Comparison of ENCODE assay signal across 19 cellular contexts in the genomic region with DNA sequence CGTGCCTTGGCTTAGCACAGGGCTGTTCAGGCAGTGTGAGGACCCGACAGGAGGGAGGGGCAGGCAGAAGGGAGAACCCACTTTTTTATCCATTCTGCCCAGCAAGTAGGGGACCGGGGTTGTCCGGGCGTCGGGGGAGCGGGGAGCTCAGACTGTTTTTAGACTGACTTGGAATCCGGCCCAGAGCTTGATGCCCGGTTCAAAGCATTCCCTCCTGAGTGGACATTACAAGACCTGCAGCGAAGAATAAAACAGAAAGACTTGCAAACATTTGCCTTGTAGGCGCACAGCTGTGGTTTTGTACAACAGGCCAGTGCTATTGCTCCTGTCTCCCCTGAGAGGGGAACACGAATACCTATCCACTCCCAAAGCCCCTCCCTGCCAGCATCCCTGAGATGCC.
A peak's percentile ranks its signal among the peaks of the same experiment; 100 is the strongest.
DNase-seq lines count a peak whose midpoint lies in the region; ATAC-seq and TF ChIP-seq lines count a peak whose summit lies in the region.
"Had no signal": no experiment of that assay in that cellular context is flagged by ENCODE, and none has a peak within 500 bp of the region (broad histone marks: within the 10 kb centered on the region; RNA-seq: fewer than 3 reads in every experiment).

No MANE protein-coding gene starts in this region.

- H3K9ac ChIP-seq in HUES48 (ENCODE audit: low read depth, low read length) (no peak overlapping the region), mesendoderm (ENCODE audit: low read length) (peak overlapping the region; percentile 26), skeletal muscle tissue (ENCODE audit: low read depth in 1 of 3, low read length in 3 of 3) (peak overlapping the region in 2 of 3 donors; percentile 41 to 60)

- H3K36me3 ChIP-seq in HUES48 (ENCODE audit: control insufficient read depth, insufficient read depth, low read length) (no peaks in the 10 kb centered on the region), mesendoderm (ENCODE audit: control insufficient read depth, insufficient read depth, low read length) (no peaks in the 10 kb centered on the region), skeletal muscle tissue (ENCODE audit: control insufficient read depth in 3 of 3, insufficient read depth in 3 of 3, low read length in 3 of 3) (no peaks in the 10 kb centered on the region), suprapubic skin (no peaks in the 10 kb centered on the region)
- H3K36me3 ChIP-seq: heart right ventricle, uterus had no signal

- H3K4ac ChIP-seq in mesendoderm (ENCODE audit: low read depth, low read length): peak overlapping the region; percentile 41

- H4K8ac ChIP-seq in mesendoderm (ENCODE audit: low read depth, low read length): no peak overlapping the region

- intact Hi-C loops in activated naive CD4-positive, alpha-beta T cell treated with anti-CD3 and anti-CD28 coated beads for 36 hours (cut with micrococcal nuclease): loop anchor here (10.0 kb wide), 1 partner anchor 1080 kb away; no protein-coding TSS in a partner anchor

- WGBS in mesendoderm (ENCODE audit: extremely low coverage, insufficient coverage, low lambda C conversion rate): no CpG with 5 or more reads among the region's 12 CpGs
- 59% methylated on average over 12 of the region's 12 CpGs for WGBS in suprapubic skin

- no peaks in the 10 kb centered on the region for H3K79me2 ChIP-seq in mesendoderm (ENCODE audit: control insufficient read depth, insufficient read depth, low read length)

- H3K4me1 ChIP-seq in HUES48 (ENCODE audit: control insufficient read depth, insufficient read depth, low read length): peaks cover 43% of the 10 kb centered on the region
- H3K4me1 ChIP-seq in mesendoderm (ENCODE audit: control insufficient read depth, low read depth, low read length): peaks cover 14% of the 10 kb centered on the region
- H3K4me1 ChIP-seq in skeletal muscle tissue (ENCODE audit: control insufficient read depth in 3 of 3, insufficient read depth in 3 of 3, low read length in 3 of 3): peaks cover 10 to 14% (median 13%) of the 10 kb centered on the region in 3 donors
- peaks cover 55% of the 10 kb centered on the region for H3K4me1 ChIP-seq in suprapubic skin
- H3K4me1 ChIP-seq: uterus had no signal

- H3K4me1 Mint-ChIP-seq in chondrocyte (ENCODE audit: low read depth): peaks cover 69% of the 10 kb centered on the region
- H3K4me1 Mint-ChIP-seq in activated T-cell treated with anti-CD3 and anti-CD28 coated beads, Interleukin-2, amount 50 U/mL, for 4 hours (ENCODE audit: low read depth): peaks cover 13% of the 10 kb centered on the region
- H3K4me1 Mint-ChIP-seq in activated naive CD4-positive, alpha-beta T cell treated with anti-CD3 and anti-CD28 coated beads for 36 hours (ENCODE audit: low read depth): peaks cover 18% of the 10 kb centered on the region
- H3K4me1 Mint-ChIP-seq: CD8-positive, alpha-beta memory T cell had no signal

- no peak overlapping the region for H2BK120ac ChIP-seq in mesendoderm (ENCODE audit: low read depth, low read length)

- H3K9me3 Mint-ChIP-seq in chondrocyte (ENCODE audit: low read depth): no peaks in the 10 kb centered on the region
- H3K9me3 Mint-ChIP-seq in activated T-cell treated with anti-CD3 and anti-CD28 coated beads, Interleukin-2, amount 50 U/mL, for 4 hours: no peaks in the 10 kb centered on the region
- no peaks in the 10 kb centered on the region for H3K9me3 Mint-ChIP-seq in activated naive CD4-positive, alpha-beta T cell treated with anti-CD3 and anti-CD28 coated beads for 36 hours
- H3K9me3 Mint-ChIP-seq: CD8-positive, alpha-beta memory T cell; stimulated activated naive CD8-positive, alpha-beta T cell treated with anti-CD3 and anti-CD28 coated beads, Interleukin-15, Interleukin-2, amounts not matched to agents 100 ng/mL and 50 ng/mL, for 24 hours; T-helper 2 cell treated with Interferon-gamma antibody and Interleukin-4, amounts not matched to agents 5 μg/mL and 100 μg/mL, for 36 hours had no signal

- TF ChIP-seq CTCF in chondrocyte (IDR thresholded peaks at IDR 0.05) (no peak), suprapubic skin (IDR thresholded peaks at IDR 0.05) (no peak)

- H2BK15ac ChIP-seq in mesendoderm (replicated peaks; ENCODE audit: low read depth): no peak overlapping the region

- no peak for TF ChIP-seq POLR2A in suprapubic skin (IDR thresholded peaks at IDR 0.05)

- peak overlapping the region; percentile 91 for H3K27ac ChIP-seq in HUES48 (ENCODE audit: low read depth, low read length)
- peak overlapping the region; percentile 24 for H3K27ac ChIP-seq in mesendoderm (ENCODE audit: low read depth, low read length)
- H3K27ac ChIP-seq in skeletal muscle tissue (ENCODE audit: low read depth, low read length): no peak overlapping the region
- no peak overlapping the region for H3K27ac ChIP-seq in suprapubic skin
- H3K27ac ChIP-seq: heart right ventricle, uterus had no signal

- peak overlapping the region; percentile 57 for H3K18ac ChIP-seq in mesendoderm (ENCODE audit: low read length)

- peak overlapping the region; percentile 71 for H2BK5ac ChIP-seq in mesendoderm (ENCODE audit: low read length)

- no peak overlapping the region for H3K23ac ChIP-seq in mesendoderm (ENCODE audit: low read length)

- DNase-seq in chondrocyte (ENCODE audit: low spot score): no peak
- DNase-seq in mesendoderm: no peak
- DNase-seq in activated T-cell treated with anti-CD3 and anti-CD28 coated beads, Interleukin-2, amount 50 U/mL, for 4 hours: no peak
- DNase-seq in suprapubic skin (ENCODE audit: low spot score in 2 of 2): no peak
- no peak for DNase-seq in HUDEP-2 (lab: John Stamatoyannopoulos, UW; ENCODE audit: unreplicated experiment in 76 of 76)
- DNase-seq in activated naive CD4-positive, alpha-beta T cell treated with anti-CD3 and anti-CD28 coated beads for 36 hours: no peak
- DNase-seq: activated CD4-positive, CD25-positive, alpha-beta regulatory T cell; caudate nucleus; CD8-positive, alpha-beta memory T cell; effector memory CD4-positive, alpha-beta T cell; HCEC 1CT; heart right ventricle; Kasumi-1; NCI-H524 treated with DMSO at 0.1 percent for 48 hours; uterus had no signal

- H3K27ac Mint-ChIP-seq in chondrocyte (ENCODE audit: unreplicated experiment): peak overlapping the region; percentile 91
- H3K27ac Mint-ChIP-seq in activated naive CD4-positive, alpha-beta T cell treated with anti-CD3 and anti-CD28 coated beads for 36 hours: no peak overlapping the region
- H3K27ac Mint-ChIP-seq: CD8-positive, alpha-beta memory T cell; stimulated activated naive CD8-positive, alpha-beta T cell treated with anti-CD3 and anti-CD28 coated beads, Interleukin-15, Interleukin-2, amounts not matched to agents 100 ng/mL and 50 ng/mL, for 24 hours; T-helper 2 cell treated with Interferon-gamma antibody and Interleukin-4, amounts not matched to agents 5 μg/mL and 100 μg/mL, for 36 hours had no signal

- H3K4me2 ChIP-seq in mesendoderm (ENCODE audit: low read length): no peak overlapping the region

- H3K27me3 ChIP-seq in HUES48 (ENCODE audit: control insufficient read depth, insufficient read depth, low read length) (peaks cover 16% of the 10 kb centered on the region), mesendoderm (ENCODE audit: insufficient read depth, low read length, poor library complexity) (no peaks in the 10 kb centered on the region), skeletal muscle tissue (ENCODE audit: control insufficient read depth in 3 of 3, insufficient read depth in 3 of 3, low read length in 3 of 3) (no peaks in the 10 kb centered on the region), suprapubic skin (no peaks in the 10 kb centered on the region)
- H3K27me3 ChIP-seq: uterus had no signal

- CTCF ChIA-PET in activated naive CD4-positive, alpha-beta T cell treated with anti-CD3 and anti-CD28 coated beads for 36 hours (lab: Charles Lee): no interaction called here

- peak overlapping the region; percentile 40 for H3K4me3 Mint-ChIP-seq in chondrocyte (ENCODE audit: unreplicated experiment)
- H3K4me3 Mint-ChIP-seq in activated T-cell treated with anti-CD3 and anti-CD28 coated beads, Interleukin-2, amount 50 U/mL, for 4 hours: no peak overlapping the region
- no peak overlapping the region for H3K4me3 Mint-ChIP-seq in activated naive CD4-positive, alpha-beta T cell treated with anti-CD3 and anti-CD28 coated beads for 36 hours
- H3K4me3 Mint-ChIP-seq: CD8-positive, alpha-beta memory T cell; stimulated activated naive CD8-positive, alpha-beta T cell treated with anti-CD3 and anti-CD28 coated beads, Interleukin-15, Interleukin-2, amounts not matched to agents 100 ng/mL and 50 ng/mL, for 24 hours; T-helper 2 cell treated with Interferon-gamma antibody and Interleukin-4, amounts not matched to agents 5 μg/mL and 100 μg/mL, for 36 hours had no signal

- H3K79me1 ChIP-seq in mesendoderm (ENCODE audit: low read length): no peaks in the 10 kb centered on the region

- H3K9me3 ChIP-seq in HUES48 (ENCODE audit: control insufficient read depth, insufficient read depth, low read length) (no peaks in the 10 kb centered on the region), skeletal muscle tissue (ENCODE audit: control insufficient read depth in 3 of 3, low read length in 3 of 3) (no peaks in the 10 kb centered on the region), suprapubic skin (no peaks in the 10 kb centered on the region)
- H3K9me3 ChIP-seq: heart right ventricle, uterus had no signal

- H4K5ac ChIP-seq in mesendoderm (ENCODE audit: low read length): no peak overlapping the region

- H3K4me3 ChIP-seq in HUES48 (ENCODE audit: low read depth, low read length): no peak overlapping the region
- H3K4me3 ChIP-seq in mesendoderm (ENCODE audit: low read length): no peak overlapping the region
- H3K4me3 ChIP-seq in skeletal muscle tissue (ENCODE audit: low read length in 3 of 3): peak overlapping the region in 1 of 3 donors; percentile 4
- H3K4me3 ChIP-seq in suprapubic skin: no peak overlapping the region
- H3K4me3 ChIP-seq: heart right ventricle, uterus had no signal

- H2AK5ac ChIP-seq in mesendoderm (ENCODE audit: low read length): peak overlapping the region; percentile 68

- peaks cover 2% of the 10 kb centered on the region for H3K36me3 Mint-ChIP-seq in chondrocyte (ENCODE audit: low read depth)
- no peaks in the 10 kb centered on the region for H3K36me3 Mint-ChIP-seq in activated T-cell treated with anti-CD3 and anti-CD28 coated beads, Interleukin-2, amount 50 U/mL, for 4 hours (ENCODE audit: insufficient read depth)
- no peaks in the 10 kb centered on the region for H3K36me3 Mint-ChIP-seq in activated naive CD4-positive, alpha-beta T cell treated with anti-CD3 and anti-CD28 coated beads for 36 hours (ENCODE audit: low read depth)
- H3K36me3 Mint-ChIP-seq: CD8-positive, alpha-beta memory T cell had no signal

- H3K56ac ChIP-seq in mesendoderm (ENCODE audit: low read length): peak overlapping the region; percentile 73

- no peak for ATAC-seq in activated T-cell treated with anti-CD3 and anti-CD28 coated beads, Interleukin-2, amount 50 U/mL, for 4 hours

- H3K27me3 Mint-ChIP-seq in chondrocyte (ENCODE audit: low read depth): peaks cover 3% of the 10 kb centered on the region
- peaks cover 23% of the 10 kb centered on the region for H3K27me3 Mint-ChIP-seq in activated T-cell treated with anti-CD3 and anti-CD28 coated beads, Interleukin-2, amount 50 U/mL, for 4 hours (ENCODE audit: low read depth)
- H3K27me3 Mint-ChIP-seq in activated naive CD4-positive, alpha-beta T cell treated with anti-CD3 and anti-CD28 coated beads for 36 hours (ENCODE audit: low read depth): peaks cover 15% of the 10 kb centered on the region

- TF ChIP-seq EP300 in suprapubic skin (IDR thresholded peaks at IDR 0.05): no peak

Comparison
In these comparisons a context has a peak if more than half of its experiments do, and no peak if none do; other contexts are left out.
1. H3K27ac ChIP-seq: peak in HUES48 (single experiment) and mesendoderm (single experiment); none in skeletal muscle tissue (single experiment) and suprapubic skin (single experiment).